ENCODE assay signal across 26 cellular contexts in the genomic region with DNA sequence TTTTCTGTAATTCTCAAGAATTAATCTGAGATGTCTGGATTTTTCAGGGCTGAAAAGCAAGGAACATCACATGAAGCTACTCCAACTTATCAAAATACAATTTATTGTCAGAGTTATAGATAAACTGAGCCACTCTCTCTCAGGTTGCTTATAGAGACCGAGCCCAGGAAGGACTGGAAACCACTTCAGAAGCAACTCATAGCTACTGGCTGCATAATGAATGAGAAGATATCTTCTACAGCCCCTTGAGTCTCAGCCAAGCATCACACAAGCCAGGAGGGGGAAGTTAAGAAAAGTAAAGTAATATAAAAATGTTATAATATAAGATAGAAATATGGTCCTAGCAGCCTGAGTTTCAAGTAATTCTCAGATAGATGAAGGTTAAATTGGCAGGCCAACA.
"Had no signal": no experiment of that assay in that cellular context is flagged by ENCODE, and none has a peak within 500 bp of the region (broad histone marks: within the 10 kb centered on the region; RNA-seq: fewer than 3 reads in every experiment).

No MANE protein-coding gene starts in this region.

- H3K9me3 Mint-ChIP-seq: natural killer cell had no signal

- H3K36me3 ChIP-seq: breast epithelium, gastroesophageal sphincter, neural progenitor cell had no signal

- H3K27ac Mint-ChIP-seq: activated CD4-positive, alpha-beta memory T cell treated with anti-CD3 and anti-CD28 coated beads, Interleukin-2, amount 10 ng/mL, durations not matched to agents 7 days and 5 days; activated CD4-positive, alpha-beta T cell treated with anti-CD3 and anti-CD28 coated beads, Interleukin-2, amount 10 ng/mL, durations not matched to agents 7 days and 5 days; activated CD8-positive, alpha-beta memory T cell treated with anti-CD3 and anti-CD28 coated beads, Interleukin-2, amount 10 ng/mL, durations not matched to agents 7 days and 5 days; activated T-helper 2 cell treated with anti-CD3 and anti-CD28 coated beads, Interferon-gamma antibody, Interleukin-2, Interleukin-4, amounts not matched to agents 10 μg/mL and 5 μg/mL and 100 μg/mL, durations not matched to agents 14 hours and 24 hours and 36 hours; neural progenitor cell; T-helper 2 cell treated with Interferon-gamma antibody and Interleukin-4, amounts not matched to agents 5 μg/mL and 100 μg/mL, for 36 hours had no signal

- H3K4me3 ChIP-seq: breast epithelium, gastroesophageal sphincter, neural progenitor cell, testis had no signal

- H3K4me3 Mint-ChIP-seq: activated CD4-positive, alpha-beta memory T cell treated with anti-CD3 and anti-CD28 coated beads, Interleukin-2, amount 10 ng/mL, durations not matched to agents 7 days and 5 days; activated CD4-positive, alpha-beta T cell treated with anti-CD3 and anti-CD28 coated beads, Interleukin-2, amount 10 ng/mL, durations not matched to agents 7 days and 5 days; activated CD8-positive, alpha-beta memory T cell treated with anti-CD3 and anti-CD28 coated beads, Interleukin-2, amount 10 ng/mL, durations not matched to agents 7 days and 5 days; natural killer cell; neural progenitor cell; T-helper 2 cell treated with Interferon-gamma antibody and Interleukin-4, amounts not matched to agents 5 μg/mL and 100 μg/mL, for 36 hours had no signal

- H2AFZ ChIP-seq: neural progenitor cell had no signal

- H3K9me3 ChIP-seq: breast epithelium, gastroesophageal sphincter, testis had no signal

- H3K4me1 ChIP-seq: breast epithelium, testis had no signal

- ATAC-seq: activated CD8-positive, alpha-beta memory T cell treated with anti-CD3 and anti-CD28 coated beads, Interleukin-2, amount 10 ng/mL, durations not matched to agents 7 days and 5 days; gastroesophageal sphincter; left colon; natural killer cell; right cardiac atrium had no signal

- H3K27me3 Mint-ChIP-seq: activated CD4-positive, alpha-beta memory T cell treated with anti-CD3 and anti-CD28 coated beads, Interleukin-2, amount 10 ng/mL, durations not matched to agents 7 days and 5 days; activated CD4-positive, alpha-beta T cell treated with anti-CD3 and anti-CD28 coated beads, Interleukin-2, amount 10 ng/mL, durations not matched to agents 7 days and 5 days; activated CD8-positive, alpha-beta memory T cell treated with anti-CD3 and anti-CD28 coated beads, Interleukin-2, amount 10 ng/mL, durations not matched to agents 7 days and 5 days had no signal

- H3K36me3 Mint-ChIP-seq: natural killer cell had no signal

- H3K27me3 ChIP-seq: breast epithelium, gastroesophageal sphincter, neural progenitor cell, testis had no signal

- H3K27ac ChIP-seq: breast epithelium, gastroesophageal sphincter, neural progenitor cell, testis had no signal

- DNase-seq: activated CD4-positive, alpha-beta memory T cell treated with anti-CD3 and anti-CD28 coated beads, Interleukin-2, amount 10 ng/mL, durations not matched to agents 7 days and 5 days; activated CD4-positive, alpha-beta T cell treated with anti-CD3 and anti-CD28 coated beads, Interleukin-2, amount 10 ng/mL, durations not matched to agents 7 days and 5 days; activated CD4-positive, CD25-positive, alpha-beta regulatory T cell; activated CD8-positive, alpha-beta memory T cell treated with anti-CD3 and anti-CD28 coated beads, Interleukin-2, amount 10 ng/mL, durations not matched to agents 7 days and 5 days; activated T-cell treated with anti-CD3 and anti-CD28 coated beads, Interleukin-2, amount 50 U/mL, for 48 hours; amygdala; central memory CD4-positive, alpha-beta T cell; hippocampal formation; kidney; left colon; midbrain; natural killer cell; occipital lobe; posterior cingulate gyrus; right cardiac atrium; stimulated activated CD4-positive, alpha-beta T cell treated with anti-CD3 and anti-CD28 coated beads, Interleukin-15, amount 100 ng/mL, for 24 hours; stimulated activated CD4-positive, alpha-beta T cell treated with anti-CD3 and anti-CD28 coated beads, Interleukin-2, amount 100 ng/mL, for 24 hours; testis; trophoblast cell had no signal

- H3K9ac ChIP-seq: neural progenitor cell had no signal

- H3K4me2 ChIP-seq: neural progenitor cell had no signal

- H3K4me1 Mint-ChIP-seq: neural progenitor cell had no signal

- FAIRE-seq: endothelial cell of umbilical vein, kidney, urothelium cell line had no signal
